ENCODE assay signal across 10 cellular contexts in the genomic region with DNA sequence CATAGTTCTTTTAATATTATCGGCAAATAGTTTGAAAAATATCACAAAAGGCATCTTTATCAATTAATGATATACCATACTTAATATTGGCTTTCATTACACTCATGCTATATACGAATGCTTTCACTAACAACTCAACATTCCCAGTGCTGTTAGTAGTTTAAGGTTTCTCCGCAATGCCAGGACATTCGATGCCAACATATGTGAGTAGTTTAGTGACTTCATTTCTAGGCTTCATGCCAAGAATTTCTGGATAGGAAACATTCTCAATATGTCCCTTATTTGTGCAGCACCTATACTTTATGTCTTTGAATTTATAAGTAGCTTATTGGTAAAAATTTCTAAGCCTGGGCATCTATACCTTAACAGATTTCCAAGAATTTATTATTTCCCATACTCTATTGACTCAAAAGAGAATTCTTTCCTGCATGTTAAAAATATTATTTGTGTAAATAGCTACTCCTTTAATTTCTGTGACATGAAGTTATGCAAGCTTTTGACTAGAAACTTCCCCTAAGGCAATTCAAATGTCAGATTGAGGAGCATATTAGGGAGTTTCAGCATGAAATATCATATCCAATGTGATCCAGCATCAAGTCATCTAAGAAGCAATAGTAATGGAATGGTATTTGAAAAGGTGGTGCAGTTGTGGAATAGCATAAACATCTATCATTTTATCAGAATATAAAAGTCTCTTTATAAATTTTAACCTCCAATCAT.
DNase-seq lines count a peak whose midpoint lies in the region; ATAC-seq and TF ChIP-seq lines count a peak whose summit lies in the region.
"Had no signal": no experiment of that assay in that cellular context is flagged by ENCODE, and none has a peak within 500 bp of the region (broad histone marks: within the 10 kb centered on the region; RNA-seq: fewer than 3 reads in every experiment).

No MANE protein-coding gene starts in this region.

- peak; percentile 50 for DNase-seq in AG09309 (ENCODE audit: low read depth)
- DNase-seq in HT-29 (ENCODE audit: low spot score) = peak; percentile 71
- peak; percentile 46 to 76 for DNase-seq in foreskin keratinocyte
- no peak for DNase-seq in lower lobe of right lung
- DNase-seq in NCI-H82 (lab: John Stamatoyannopoulos, UW) = no peak
- no peak for DNase-seq in ACHN
- DNase-seq: mucosa of descending colon, MV-4-11 had no signal

- peaks cover 6% of the 10 kb centered on the region for H3K9me3 ChIP-seq in lower lobe of right lung

- H3K4me3 ChIP-seq in AG09309 (ENCODE audit: control insufficient read depth, low read depth, low read length) = no peak overlapping the region
- H3K4me3 ChIP-seq in lower lobe of right lung = no peak overlapping the region
- H3K4me3 ChIP-seq: mucosa of descending colon had no signal

- no peaks in the 10 kb centered on the region for H3K36me3 ChIP-seq in lower lobe of right lung

- TF ChIP-seq CTCF in AG09309 (IDR thresholded peaks at IDR 0.05; ENCODE audit: control insufficient read depth, insufficient read depth, low read depth, low read length, missing control alignments) (no peak), foreskin keratinocyte (conservative IDR thresholded peaks at IDR 0.05) (no peak), lower lobe of right lung (IDR thresholded peaks at IDR 0.05) (no peak)

- intact Hi-C loops in lower lobe of right lung (cut with DNase I) = no loop called here

- peak; percentile 93 for ATAC-seq in SK-N-SH treated with all-trans-retinoic acid at 6 μM for 48 hours
- peak; percentile 53 for ATAC-seq in foreskin keratinocyte
- ATAC-seq in lower lobe of right lung = no peak
- no peak for ATAC-seq in HG02763 (IDR thresholded peaks at IDR 0.05; ENCODE audit: unreplicated experiment)
- ATAC-seq: mucosa of descending colon had no signal

- in situ Hi-C loops in ACHN (cut with HindIII; ENCODE audit: low pct_ligation_motif_present, low pct_unique_long_range_greater_than_20kb, low sequenced_read_pairs) = no loop called here

- H3K27me3 ChIP-seq in foreskin keratinocyte = no peaks in the 10 kb centered on the region
- no peaks in the 10 kb centered on the region for H3K27me3 ChIP-seq in lower lobe of right lung (ENCODE audit: low read depth)

- H3K4me1 ChIP-seq in foreskin keratinocyte (no peaks in the 10 kb centered on the region), lower lobe of right lung (no peaks in the 10 kb centered on the region)

- H3K27ac ChIP-seq in foreskin keratinocyte (no peak overlapping the region), lower lobe of right lung (no peak overlapping the region)

TF ChIP-seq in SK-N-SH treated with all-trans-retinoic acid at 6 μM for 48 hours, 23 proteins besides CTCF, POLR2A, EP300 and RAD21:
- TF ChIP-seq, protein P1, sequence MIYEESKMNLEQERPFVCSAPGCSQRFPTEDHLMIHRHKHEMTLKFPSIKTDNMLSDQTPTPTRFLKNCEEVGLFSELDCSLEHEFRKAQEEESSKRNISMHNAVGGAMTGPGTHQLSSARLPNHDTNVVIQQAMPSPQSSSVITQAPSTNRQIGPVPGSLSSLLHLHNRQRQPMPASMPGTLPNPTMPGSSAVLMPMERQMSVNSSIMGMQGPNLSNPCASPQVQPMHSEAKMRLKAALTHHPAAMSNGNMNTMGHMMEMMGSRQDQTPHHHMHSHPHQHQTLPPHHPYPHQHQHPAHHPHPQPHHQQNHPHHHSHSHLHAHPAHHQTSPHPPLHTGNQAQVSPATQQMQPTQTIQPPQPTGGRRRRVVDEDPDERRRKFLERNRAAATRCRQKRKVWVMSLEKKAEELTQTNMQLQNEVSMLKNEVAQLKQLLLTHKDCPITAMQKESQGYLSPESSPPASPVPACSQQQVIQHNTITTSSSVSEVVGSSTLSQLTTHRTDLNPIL (CRISPR knock-in tag; IDR thresholded peaks at IDR 0.05; ENCODE audit: low read depth) = 0 out of 2 replicates have a peak, but pooled peaks have one; percentile 60
- TF ChIP-seq ISL1 (CRISPR knock-in tag; IDR thresholded peaks at IDR 0.05) = peak; percentile 34; the same call in 1 of the 2 replicates
- no peak for TF ChIP-seq GLIS3 (CRISPR knock-in tag; IDR thresholded peaks at IDR 0.05)
TF ChIP-seq in SK-N-SH treated with all-trans-retinoic acid at 6 μM for 48 hours: peak in this region for 2.

Comparison
In these comparisons a context has a peak if more than half of its experiments do, and no peak if none do; other contexts are left out.
1. DNase-seq: peak in AG09309 (single experiment), HT-29 (single experiment) and foreskin keratinocyte (2 of 2); none in lower lobe of right lung (single experiment), NCI-H82 (single experiment) and ACHN (single experiment).
2. ATAC-seq: peak in SK-N-SH treated with all-trans-retinoic acid at 6 μM for 48 hours (single experiment) and foreskin keratinocyte (single experiment); none in lower lobe of right lung (0 of 2) and HG02763 (single experiment).